15 cellular contexts compared by ENCODE assay signal in genomic region chr17:67854378-67854777, GRCh38. TPM values are rescaled to one million over a fixed set of nuclear protein-coding genes. Genes with fewer than 3 reads are reported as not detected.
DNase-seq lines count a peak whose midpoint lies in the region; ATAC-seq and TF ChIP-seq lines count a peak whose summit lies in the region.
"Had no signal": no experiment of that assay in that cellular context is flagged by ENCODE, and none has a peak within 500 bp of the region (broad histone marks: within the 10 kb centered on the region; RNA-seq: fewer than 3 reads in every experiment).

No MANE protein-coding gene starts in this region.

- DNase-seq in natural killer cell (no peak), Karpas-422 (no peak), NOMO-1 (lab: John Stamatoyannopoulos, UW; ENCODE audit: unreplicated experiment in 2 of 2) (no peak), anterior cingulate cortex (lab: John Stamatoyannopoulos, UW) (no peak)
- DNase-seq in natural killer cell treated with Interleukin-12 subunit alpha and Interleukin-12 subunit beta and Interleukin-15 and Interleukin-18, amount 100 ng/mL, for 72 hours (ENCODE audit: low spot score), result no peak
- DNase-seq in central memory CD8-positive, alpha-beta T cell (ENCODE audit: low spot score in 2 of 2), result no peak
- no peak for DNase-seq in stimulated activated naive B cell treated with anti-CD40 and anti-IgM and Interleukin-4, amounts not matched to agents 10 μg/mL and 1 μg/mL and 100 μg/mL, for 72 hours
- DNase-seq: BE2C, COR-L47, H7, NCI-H1694 treated with DMSO at 0.1 percent for 48 hours, SK-N-SH had no signal

- peak overlapping the region; percentile 40 for H3K4me3 Mint-ChIP-seq in natural killer cell
- no peak overlapping the region for H3K4me3 Mint-ChIP-seq in natural killer cell treated with Interleukin-12 subunit alpha and Interleukin-12 subunit beta and Interleukin-15 and Interleukin-18, amount 100 ng/mL, for 72 hours
- peak overlapping the region; percentile 38 for H3K4me3 Mint-ChIP-seq in central memory CD8-positive, alpha-beta T cell
- peak overlapping the region in 1 of 2 donors; percentile 16 for H3K4me3 Mint-ChIP-seq in stimulated activated naive B cell treated with anti-CD40 and anti-IgM and Interleukin-4, amounts not matched to agents 10 μg/mL and 1 μg/mL and 100 μg/mL, for 72 hours

- peak overlapping the region; percentile 70 to 74 for H3K27ac Mint-ChIP-seq in natural killer cell
- peak overlapping the region in 1 of 2 donors; percentile 46 for H3K27ac Mint-ChIP-seq in natural killer cell treated with Interleukin-12 subunit alpha and Interleukin-12 subunit beta and Interleukin-15 and Interleukin-18, amount 100 ng/mL, for 72 hours
- H3K27ac Mint-ChIP-seq in central memory CD8-positive, alpha-beta T cell (ENCODE audit: low read depth), result no peak overlapping the region
- H3K27ac Mint-ChIP-seq in stimulated activated naive B cell treated with anti-CD40 and anti-IgM and Interleukin-4, amounts not matched to agents 10 μg/mL and 1 μg/mL and 100 μg/mL, for 72 hours, result peak overlapping the region; percentile 87

- peaks cover 37% of the 10 kb centered on the region for H4K20me1 ChIP-seq in Karpas-422 (ENCODE audit: insufficient read depth, low read depth, low read length)

- ATAC-seq in natural killer cell (peak; percentile 34 to 63 (median 63)), HG03196 (IDR thresholded peaks at IDR 0.05; ENCODE audit: unreplicated experiment) (no peak)
- no peak for ATAC-seq in natural killer cell treated with Interleukin-12 subunit alpha and Interleukin-12 subunit beta and Interleukin-15 and Interleukin-18, amount 100 ng/mL, for 72 hours
- ATAC-seq in central memory CD8-positive, alpha-beta T cell (replicated peaks; ENCODE audit: extremely low read depth, poor library complexity, severe bottlenecking), result no peak
- no peak for ATAC-seq in stimulated activated naive B cell treated with anti-CD40 and anti-IgM and Interleukin-4, amounts not matched to agents 10 μg/mL and 1 μg/mL and 100 μg/mL, for 72 hours (replicated peaks)
- ATAC-seq: Panc1, Right ventricle myocardium inferior had no signal

- H3K9ac ChIP-seq in Karpas-422 (ENCODE audit: low read length), result no peak overlapping the region
- H3K9ac ChIP-seq: SK-N-SH had no signal

- H3K9me3 Mint-ChIP-seq in natural killer cell, result no peaks in the 10 kb centered on the region
- no peaks in the 10 kb centered on the region for H3K9me3 Mint-ChIP-seq in natural killer cell treated with Interleukin-12 subunit alpha and Interleukin-12 subunit beta and Interleukin-15 and Interleukin-18, amount 100 ng/mL, for 72 hours
- H3K9me3 Mint-ChIP-seq in central memory CD8-positive, alpha-beta T cell, result no peaks in the 10 kb centered on the region
- no peaks in the 10 kb centered on the region for H3K9me3 Mint-ChIP-seq in stimulated activated naive B cell treated with anti-CD40 and anti-IgM and Interleukin-4, amounts not matched to agents 10 μg/mL and 1 μg/mL and 100 μg/mL, for 72 hours

- no peak for TF ChIP-seq CTCF in natural killer cell (IDR thresholded peaks at IDR 0.05)

- H3K27me3 ChIP-seq in Karpas-422 (ENCODE audit: low read length), result no peaks in the 10 kb centered on the region
- H3K27me3 ChIP-seq: BE2C had no signal

- H3K36me3 ChIP-seq in Karpas-422 (ENCODE audit: insufficient read depth, low read length), result peaks cover 27% of the 10 kb centered on the region

- intact Hi-C loops in natural killer cell (cut with micrococcal nuclease), result no loop called here

- H3K4me1 ChIP-seq in Karpas-422 (ENCODE audit: low read length), result peaks cover 78% of the 10 kb centered on the region
- H3K4me1 ChIP-seq: BE2C had no signal

- H2AFZ ChIP-seq in Karpas-422 (ENCODE audit: low read length), result no peak overlapping the region

- H3K27ac ChIP-seq in Karpas-422 (ENCODE audit: low read length), result no peak overlapping the region

- H3K9me3 ChIP-seq in Karpas-422 (ENCODE audit: low read length), result no peaks in the 10 kb centered on the region
- H3K9me3 ChIP-seq: BE2C, SK-N-SH had no signal

- peaks cover 70 to 72% of the 10 kb centered on the region in 2 donors for H3K4me1 Mint-ChIP-seq in natural killer cell
- H3K4me1 Mint-ChIP-seq in natural killer cell treated with Interleukin-12 subunit alpha and Interleukin-12 subunit beta and Interleukin-15 and Interleukin-18, amount 100 ng/mL, for 72 hours (ENCODE audit: low read depth in 2 of 2), result peaks cover 47 to 56% of the 10 kb centered on the region in 2 donors
- peaks cover 80% of the 10 kb centered on the region for H3K4me1 Mint-ChIP-seq in central memory CD8-positive, alpha-beta T cell
- H3K4me1 Mint-ChIP-seq in stimulated activated naive B cell treated with anti-CD40 and anti-IgM and Interleukin-4, amounts not matched to agents 10 μg/mL and 1 μg/mL and 100 μg/mL, for 72 hours, result peaks cover 31 to 55% of the 10 kb centered on the region in 2 donors

- H3K27me3 Mint-ChIP-seq in natural killer cell (ENCODE audit: low read depth in 2 of 2), result no peaks in the 10 kb centered on the region
- no peaks in the 10 kb centered on the region for H3K27me3 Mint-ChIP-seq in natural killer cell treated with Interleukin-12 subunit alpha and Interleukin-12 subunit beta and Interleukin-15 and Interleukin-18, amount 100 ng/mL, for 72 hours
- no peaks in the 10 kb centered on the region for H3K27me3 Mint-ChIP-seq in central memory CD8-positive, alpha-beta T cell
- no peaks in the 10 kb centered on the region for H3K27me3 Mint-ChIP-seq in stimulated activated naive B cell treated with anti-CD40 and anti-IgM and Interleukin-4, amounts not matched to agents 10 μg/mL and 1 μg/mL and 100 μg/mL, for 72 hours

- no peaks in the 10 kb centered on the region for H3K36me3 Mint-ChIP-seq in natural killer cell
- H3K36me3 Mint-ChIP-seq in natural killer cell treated with Interleukin-12 subunit alpha and Interleukin-12 subunit beta and Interleukin-15 and Interleukin-18, amount 100 ng/mL, for 72 hours, result peaks cover 6% of the 10 kb centered on the region
- H3K36me3 Mint-ChIP-seq in central memory CD8-positive, alpha-beta T cell (ENCODE audit: insufficient read depth), result peaks cover 30% of the 10 kb centered on the region
- H3K36me3 Mint-ChIP-seq in stimulated activated naive B cell treated with anti-CD40 and anti-IgM and Interleukin-4, amounts not matched to agents 10 μg/mL and 1 μg/mL and 100 μg/mL, for 72 hours, result peaks cover 19 to 33% of the 10 kb centered on the region in 2 donors

- no peak overlapping the region for H3K4me3 ChIP-seq in Karpas-422 (ENCODE audit: low read length)

- peak overlapping the region; percentile 56 for H3K4me2 ChIP-seq in Karpas-422 (ENCODE audit: low read depth, low read length, poor library complexity, severe bottlenecking)
- H3K4me2 ChIP-seq: SK-N-SH had no signal

- H3K79me2 ChIP-seq in Karpas-422 (ENCODE audit: low read length), result peaks cover 99% of the 10 kb centered on the region

- no peaks in the 10 kb centered on the region for H3K9me2 ChIP-seq in Karpas-422 (replicated peaks; ENCODE audit: insufficient read depth, low read length)
- H3K9me2 ChIP-seq: SK-N-SH had no signal

RNA-seq across cellular contexts. Expression of gene BPTF, which starts 29.1 kb away (rescaled TPM):
- total RNA-seq in natural killer cell, result 100 to 1,000 TPM; 168 to 205 (median 193) TPM
- 10 to 100 TPM; 73.4 to 94.7 TPM for total RNA-seq in natural killer cell treated with Interleukin-12 subunit alpha and Interleukin-12 subunit beta and Interleukin-15 and Interleukin-18, amount 100 ng/mL, for 72 hours
- total RNA-seq in Karpas-422 (2014; rRNA removed; shearing (Covaris generic); ENCODE audit: low replicate concordance), result 197 and 310 TPM in 2 replicates

Comparison
In these comparisons a context has a peak if more than half of its experiments do, and no peak if none do; other contexts are left out.
1. ATAC-seq: peak in natural killer cell (3 of 3); none in natural killer cell treated with Interleukin-12 subunit alpha and Interleukin-12 subunit beta and Interleukin-15 and Interleukin-18, amount 100 ng/mL, for 72 hours (0 of 2), central memory CD8-positive, alpha-beta T cell (single experiment), stimulated activated naive B cell treated with anti-CD40 and anti-IgM and Interleukin-4, amounts not matched to agents 10 μg/mL and 1 μg/mL and 100 μg/mL, for 72 hours (0 of 2) and HG03196 (single experiment).